ENCODE assay signal across 20 cellular contexts in genomic region chr18:42108071-42108470, GRCh38.
"Had no signal": no experiment of that assay in that cellular context is flagged by ENCODE, and none has a peak within 500 bp of the region (broad histone marks: within the 10 kb centered on the region; RNA-seq: fewer than 3 reads in every experiment).

No MANE protein-coding gene starts in this region.

- H3K27ac Mint-ChIP-seq: activated B cell treated with CpG ODN at 0.5 μM for 24 hours; activated CD4-positive, alpha-beta memory T cell treated with anti-CD3 and anti-CD28 coated beads for 36 hours; activated naive CD8-positive, alpha-beta T cell treated with anti-CD3 and anti-CD28 coated beads, Interleukin-2, amount 10 ng/mL, durations not matched to agents 7 days and 5 days; activated T-helper 17 cell treated with anti-CD3 and anti-CD28 coated beads, Interleukin-2, amount 50 U/mL, for 72 hours; T-helper 2 cell treated with Interferon-gamma antibody and Interleukin-4, amounts not matched to agents 5 μg/mL and 100 μg/mL, for 36 hours had no signal

- H3K4me3 ChIP-seq: colonic mucosa, gastrocnemius medialis, mucosa of descending colon, pancreas, right lobe of liver, smooth muscle cell had no signal

- H3K36me3 Mint-ChIP-seq: activated CD4-positive, alpha-beta memory T cell treated with anti-CD3 and anti-CD28 coated beads for 36 hours; activated naive CD8-positive, alpha-beta T cell treated with anti-CD3 and anti-CD28 coated beads, Interleukin-2, amount 10 ng/mL, durations not matched to agents 7 days and 5 days; naive B cell had no signal

- H3K27me3 ChIP-seq: colonic mucosa, gastrocnemius medialis, neutrophil, pancreas, right lobe of liver had no signal

- H3K4me3 Mint-ChIP-seq: activated B cell treated with CpG ODN at 0.5 μM for 24 hours; activated CD4-positive, alpha-beta memory T cell treated with anti-CD3 and anti-CD28 coated beads for 36 hours; activated naive CD8-positive, alpha-beta T cell treated with anti-CD3 and anti-CD28 coated beads, Interleukin-2, amount 10 ng/mL, durations not matched to agents 7 days and 5 days; activated T-helper 17 cell treated with anti-CD3 and anti-CD28 coated beads, Interleukin-2, amount 50 U/mL, for 72 hours; naive B cell; T-helper 2 cell treated with Interferon-gamma antibody and Interleukin-4, amounts not matched to agents 5 μg/mL and 100 μg/mL, for 36 hours had no signal

- H3K4me2 ChIP-seq: smooth muscle cell had no signal

- H3K4me1 Mint-ChIP-seq: activated naive CD8-positive, alpha-beta T cell treated with anti-CD3 and anti-CD28 coated beads, Interleukin-2, amount 10 ng/mL, durations not matched to agents 7 days and 5 days; activated T-helper 17 cell treated with anti-CD3 and anti-CD28 coated beads, Interleukin-2, amount 50 U/mL, for 72 hours; naive B cell had no signal

- DNase-seq: activated B cell treated with CpG ODN at 0.5 μM for 24 hours; activated CD4-positive, alpha-beta memory T cell treated with anti-CD3 and anti-CD28 coated beads for 36 hours; activated CD4-positive, alpha-beta T cell treated with anti-CD3 and anti-CD28 coated beads for 4 hours; activated naive CD4-positive, alpha-beta T cell treated with Interleukin-2 at 50 U/mL for 16 hours; activated naive CD8-positive, alpha-beta T cell treated with anti-CD3 and anti-CD28 coated beads, Interleukin-2, amount 10 ng/mL, durations not matched to agents 7 days and 5 days; amygdala; colonic mucosa; effector CD4-positive, alpha-beta T cell; gastrocnemius medialis; mesenchymal stem cell; mucosa of descending colon; naive B cell; pancreas; right lobe of liver; stimulated activated CD4-positive, alpha-beta T cell treated with anti-CD3 and anti-CD28 coated beads, Interleukin-4, amount 100 ng/mL, for 1 hour had no signal

- H3K27ac ChIP-seq: colonic mucosa, gastrocnemius medialis, neutrophil, pancreas, right lobe of liver had no signal

- H3K36me3 ChIP-seq: colonic mucosa, gastrocnemius medialis, neutrophil, pancreas, right lobe of liver had no signal

- H3K9me3 ChIP-seq: colonic mucosa, gastrocnemius medialis, mucosa of descending colon, neutrophil, pancreas, right lobe of liver had no signal

- H3K9me3 Mint-ChIP-seq: activated B cell treated with CpG ODN at 0.5 μM for 24 hours; activated CD4-positive, alpha-beta memory T cell treated with anti-CD3 and anti-CD28 coated beads for 36 hours; activated naive CD8-positive, alpha-beta T cell treated with anti-CD3 and anti-CD28 coated beads, Interleukin-2, amount 10 ng/mL, durations not matched to agents 7 days and 5 days; activated T-helper 17 cell treated with anti-CD3 and anti-CD28 coated beads, Interleukin-2, amount 50 U/mL, for 72 hours; naive B cell; T-helper 2 cell treated with Interferon-gamma antibody and Interleukin-4, amounts not matched to agents 5 μg/mL and 100 μg/mL, for 36 hours had no signal

- H3K27me3 Mint-ChIP-seq: activated B cell treated with CpG ODN at 0.5 μM for 24 hours; activated CD4-positive, alpha-beta memory T cell treated with anti-CD3 and anti-CD28 coated beads for 36 hours; activated naive CD8-positive, alpha-beta T cell treated with anti-CD3 and anti-CD28 coated beads, Interleukin-2, amount 10 ng/mL, durations not matched to agents 7 days and 5 days; activated T-helper 17 cell treated with anti-CD3 and anti-CD28 coated beads, Interleukin-2, amount 50 U/mL, for 72 hours; naive B cell had no signal

- H3K4me1 ChIP-seq: colonic mucosa, gastrocnemius medialis, pancreas, right lobe of liver had no signal

- ATAC-seq: activated T-helper 17 cell treated with anti-CD3 and anti-CD28 coated beads, Interleukin-2, amount 50 U/mL, for 72 hours; esophagus mucosa; gastrocnemius medialis; mucosa of descending colon; pancreas; right lobe of liver had no signal
